ENCODE assay signal across 31 cellular contexts in genomic region chr4:116500225-116500624, GRCh38.
A peak's percentile ranks its signal among the peaks of the same experiment; 100 is the strongest.
DNase-seq lines count a peak whose midpoint lies in the region; ATAC-seq and TF ChIP-seq lines count a peak whose summit lies in the region.
"Had no signal": no experiment of that assay in that cellular context is flagged by ENCODE, and none has a peak within 500 bp of the region (broad histone marks: within the 10 kb centered on the region; RNA-seq: fewer than 3 reads in every experiment).

No MANE protein-coding gene starts in this region.

- H3K79me2 ChIP-seq in SU-DHL-6 (ENCODE audit: insufficient read depth, low read length) (no peaks in the 10 kb centered on the region), neural cell (replicated peaks; ENCODE audit: insufficient read depth, low read length) (no peaks in the 10 kb centered on the region), smooth muscle cell (ENCODE audit: low read depth) (no peaks in the 10 kb centered on the region)

- no peak overlapping the region for H3K4me3 ChIP-seq in SU-DHL-6 (ENCODE audit: insufficient read depth, low read length, poor library complexity, severe bottlenecking)
- no peak overlapping the region for H3K4me3 ChIP-seq in neural cell (ENCODE audit: low read length)
- no peak overlapping the region for H3K4me3 ChIP-seq in smooth muscle cell
- no peak overlapping the region for H3K4me3 ChIP-seq in esophagus squamous epithelium
- H3K4me3 ChIP-seq: A549; BLaER1; BLaER1 treated with 17β-estradiol and CSF1 and Interleukin-3, amounts not matched to agents 10 nM and 100 nM had no signal

- H4K20me1 ChIP-seq in SU-DHL-6 (ENCODE audit: low read depth, low read length) = no peaks in the 10 kb centered on the region
- no peaks in the 10 kb centered on the region for H4K20me1 ChIP-seq in neural cell (ENCODE audit: insufficient read depth)
- H4K20me1 ChIP-seq in smooth muscle cell (ENCODE audit: low read depth) = no peaks in the 10 kb centered on the region
- H4K20me1 ChIP-seq: BLaER1; BLaER1 treated with 17β-estradiol and CSF1 and Interleukin-3, amounts not matched to agents 10 nM and 100 nM had no signal

- peak; percentile 97 for TF ChIP-seq EP300 in neural cell (conservative IDR thresholded peaks at IDR 0.05; ENCODE audit: poor library complexity, severe bottlenecking)

- WGBS in smooth muscle cell (ENCODE audit: low lambda C conversion rate) = 93% methylated on average over 2 of the region's 2 CpGs
- WGBS in esophagus squamous epithelium, 2 donors = 52 to 72% methylated on average over 2 of the region's 2 CpGs

- H3F3A ChIP-seq in SU-DHL-6 (ENCODE audit: insufficient read depth) = no peaks in the 10 kb centered on the region
- H3F3A ChIP-seq in neural cell (ENCODE audit: insufficient read depth, low read length, poor library complexity, severe bottlenecking) = no peaks in the 10 kb centered on the region
- H3F3A ChIP-seq in smooth muscle cell (ENCODE audit: low read depth) = no peaks in the 10 kb centered on the region

- H2AFZ ChIP-seq in SU-DHL-6 (ENCODE audit: low read depth, low read length, severe bottlenecking) (peak overlapping the region; percentile 13), neural cell (ENCODE audit: low read depth, low read length) (no peak overlapping the region), smooth muscle cell (ENCODE audit: low read depth) (peak overlapping the region; percentile 61)

- H3K9me3 ChIP-seq in SU-DHL-6 (ENCODE audit: insufficient read depth, low read length) (no peaks in the 10 kb centered on the region), neural cell (ENCODE audit: low read length) (no peaks in the 10 kb centered on the region), smooth muscle cell (replicated peaks; ENCODE audit: low read depth) (no peaks in the 10 kb centered on the region), esophagus squamous epithelium (no peaks in the 10 kb centered on the region)
- H3K9me3 ChIP-seq: A549; BE2C; BLaER1; BLaER1 treated with 17β-estradiol and CSF1 and Interleukin-3, amounts not matched to agents 10 nM and 100 nM; Caco-2 had no signal

- no peak for DNase-seq in smooth muscle cell (lab: John Stamatoyannopoulos, UW; ENCODE audit: unreplicated experiment)
- DNase-seq in stimulated activated CD4-positive, alpha-beta T cell treated with anti-CD3 and anti-CD28 coated beads, Interleukin-4, amount 100 ng/mL, for 4 hours = no peak
- no peak for DNase-seq in Right ventricle myocardium superior
- DNase-seq in esophagus squamous epithelium (lab: John Stamatoyannopoulos, UW) = no peak
- DNase-seq: 8988T; ACHN; AML-193; BE2C; C1 segment of cervical spinal cord; Caco-2; Calu3; CD4-positive, alpha-beta memory T cell; CD4-positive, alpha-beta T cell; CD4-positive, CD25-positive, alpha-beta regulatory T cell; CD8-positive, alpha-beta memory T cell; CD8-positive, alpha-beta T cell; COR-L47; DMS 273 treated with DMSO at 0.1 percent for 48 hours; DMS153; DMS53; DMS79; DMS79 treated with DMSO at 0.1 percent for 48 hours; DND-41; EL had no signal

- H3K9ac ChIP-seq in SU-DHL-6 (ENCODE audit: low read length) (no peak overlapping the region), neural cell (ENCODE audit: low read length) (no peak overlapping the region), smooth muscle cell (ENCODE audit: low read depth) (no peak overlapping the region)
- H3K9ac ChIP-seq: BLaER1; BLaER1 treated with 17β-estradiol and CSF1 and Interleukin-3, amounts not matched to agents 10 nM and 100 nM had no signal

- H3K4me2 ChIP-seq in SU-DHL-6 (ENCODE audit: low read depth, low read length, poor library complexity, severe bottlenecking) (no peak overlapping the region), neural cell (ENCODE audit: low read length) (no peak overlapping the region), smooth muscle cell (no peak overlapping the region)
- H3K4me2 ChIP-seq: A549; BLaER1; BLaER1 treated with 17β-estradiol and CSF1 and Interleukin-3, amounts not matched to agents 10 nM and 100 nM had no signal

- H3K27me3 ChIP-seq in SU-DHL-6 (ENCODE audit: low read length) = no peaks in the 10 kb centered on the region
- no peaks in the 10 kb centered on the region for H3K27me3 ChIP-seq in neural cell (ENCODE audit: insufficient read depth, low read depth, low read length)
- H3K27me3 ChIP-seq in smooth muscle cell (ENCODE audit: low read depth) = no peaks in the 10 kb centered on the region
- no peaks in the 10 kb centered on the region for H3K27me3 ChIP-seq in esophagus squamous epithelium
- H3K27me3 ChIP-seq: BE2C; BLaER1; BLaER1 treated with 17β-estradiol and CSF1 and Interleukin-3, amounts not matched to agents 10 nM and 100 nM had no signal

- TF ChIP-seq RAD21 in neural cell (conservative IDR thresholded peaks at IDR 0.05) = no peak

- TF ChIP-seq CTCF in SU-DHL-6 (IDR thresholded peaks at IDR 0.05; ENCODE audit: insufficient read depth, low read length, poor library complexity, severe bottlenecking) = no peak
- TF ChIP-seq CTCF in neural cell (IDR thresholded peaks at IDR 0.05; ENCODE audit: poor library complexity, severe bottlenecking) = no peak
- TF ChIP-seq CTCF in smooth muscle cell (IDR thresholded peaks at IDR 0.05; ENCODE audit: borderline replicate concordance, insufficient read depth, poor library complexity, severe bottlenecking) = no peak
- no peak for TF ChIP-seq CTCF in esophagus squamous epithelium (IDR thresholded peaks at IDR 0.05)

- TF ChIP-seq POLR2A in esophagus squamous epithelium (IDR thresholded peaks at IDR 0.05) = no peak

- intact Hi-C loops in Right ventricle myocardium superior (cut with DNase I) = no loop called here
- intact Hi-C loops in esophagus squamous epithelium (cut with DNase I) = no loop called here

- H3K4me1 ChIP-seq in smooth muscle cell (ENCODE audit: low read depth) (no peaks in the 10 kb centered on the region), esophagus squamous epithelium (no peaks in the 10 kb centered on the region)
- H3K4me1 ChIP-seq: A549; BE2C; BLaER1; BLaER1 treated with 17β-estradiol and CSF1 and Interleukin-3, amounts not matched to agents 10 nM and 100 nM; Caco-2 had no signal

- H3K27ac ChIP-seq in SU-DHL-6 (ENCODE audit: low read depth, low read length) (no peak overlapping the region), neural cell (ENCODE audit: low read length) (no peak overlapping the region), smooth muscle cell (ENCODE audit: low read depth) (no peak overlapping the region), esophagus squamous epithelium (no peak overlapping the region)
- H3K27ac ChIP-seq: 22Rv1; A549; BLaER1; BLaER1 treated with 17β-estradiol and CSF1 and Interleukin-3, amounts not matched to agents 10 nM and 100 nM; C4-2B had no signal

- no peaks in the 10 kb centered on the region for H3K36me3 ChIP-seq in SU-DHL-6 (ENCODE audit: low read length)
- no peaks in the 10 kb centered on the region for H3K36me3 ChIP-seq in neural cell (ENCODE audit: insufficient read depth, low read length)
- no peaks in the 10 kb centered on the region for H3K36me3 ChIP-seq in smooth muscle cell (ENCODE audit: low read depth)
- H3K36me3 ChIP-seq in esophagus squamous epithelium = no peaks in the 10 kb centered on the region
- H3K36me3 ChIP-seq: BE2C; BLaER1; BLaER1 treated with 17β-estradiol and CSF1 and Interleukin-3, amounts not matched to agents 10 nM and 100 nM had no signal

- ATAC-seq in Right ventricle myocardium superior (ENCODE audit: poor library complexity) = no peak
- ATAC-seq: A549; CD8-positive, alpha-beta T cell had no signal

- H3K9me2 ChIP-seq in SU-DHL-6 (replicated peaks; ENCODE audit: insufficient read depth, low read length) (no peaks in the 10 kb centered on the region), neural cell (ENCODE audit: insufficient read depth, low read length) (no peaks in the 10 kb centered on the region)

TF ChIP-seq in neural cell, 6 proteins besides CTCF, POLR2A, EP300 and RAD21:
- TF ChIP-seq SMC3 (conservative IDR thresholded peaks at IDR 0.05; ENCODE audit: poor library complexity) (no peak), POLR2AphosphoS5 (IDR thresholded peaks at IDR 0.05) (peak; percentile 89), EZH2 (IDR thresholded peaks at IDR 0.05; ENCODE audit: borderline replicate concordance, insufficient read depth, low read length, poor library complexity, severe bottlenecking) (no peak), REST (IDR thresholded peaks at IDR 0.05; ENCODE audit: borderline replicate concordance) (peak; percentile 76)
